ENCODE assay signal across 11 cellular contexts in genomic region chr22:37266581-37267127, GRCh38. TPM values are rescaled to one million over a fixed set of nuclear protein-coding genes. Genes with fewer than 3 reads are reported as not detected.
DNase-seq lines count a peak whose midpoint lies in the region; ATAC-seq and TF ChIP-seq lines count a peak whose summit lies in the region.
"Had no signal": no experiment of that assay in that cellular context is flagged by ENCODE, and none has a peak within 500 bp of the region (broad histone marks: within the 10 kb centered on the region; RNA-seq: fewer than 3 reads in every experiment).

No MANE protein-coding gene starts in this region.

- H3K9ac ChIP-seq in Loucy (ENCODE audit: low read depth, low read length, poor library complexity, severe bottlenecking): peak overlapping the region; percentile 43

- peaks cover 0 to 11% (median under 1%) of the 10 kb centered on the region in 8 donors for H3K9me3 Mint-ChIP-seq in CD4-positive, alpha-beta memory T cell

- H2AFZ ChIP-seq in Loucy (ENCODE audit: low read length) (peak overlapping the region; percentile 57), osteoblast (ENCODE audit: low read length) (peak overlapping the region; percentile 97)

- CTCF ChIA-PET in CD4-positive, alpha-beta memory T cell (lab: Charles Lee; ENCODE audit: partially characterized antibody): interaction anchor here (0.9 to 10.9 kb wide), 11 partner anchors 11 to 191 kb away, joined by 3 to 491 read pairs (median 24); partner anchors contain the start of genes CYTH4 and RAC2

- H3F3A ChIP-seq in Loucy (ENCODE audit: low read depth): no peaks in the 10 kb centered on the region

- H3K4me3 Mint-ChIP-seq in CD4-positive, alpha-beta memory T cell: peak overlapping the region; percentile 39 to 93 (median 89)
- H3K4me3 Mint-ChIP-seq: H9 had no signal

- POLR2A ChIA-PET in CD4-positive, alpha-beta memory T cell (lab: Charles Lee; ENCODE audit: partially characterized antibody): interaction anchor here (1.5 to 10.7 kb wide), 5 partner anchors 16 to 47 kb away, joined by 6 to 111 read pairs (median 15); partner anchors contain the start of gene CYTH4

- no peaks in the 10 kb centered on the region for H3K79me2 ChIP-seq in Loucy (ENCODE audit: insufficient read depth, low read length)
- no peaks in the 10 kb centered on the region for H3K79me2 ChIP-seq in osteoblast (ENCODE audit: insufficient read depth, low read length)

- peaks cover 26% of the 10 kb centered on the region for H3K4me1 ChIP-seq in CD4-positive, alpha-beta memory T cell (ENCODE audit: insufficient read depth, low read length)
- H3K4me1 ChIP-seq in Loucy (ENCODE audit: insufficient read depth, low read length, poor library complexity, severe bottlenecking) (peaks cover 41% of the 10 kb centered on the region), osteoblast (ENCODE audit: insufficient read depth, low read length) (peaks cover 7% of the 10 kb centered on the region)

- H3K36me3 ChIP-seq in CD4-positive, alpha-beta memory T cell (ENCODE audit: insufficient read depth, low read length): no peaks in the 10 kb centered on the region
- H3K36me3 ChIP-seq in Loucy (ENCODE audit: insufficient read depth, low read length) (no peaks in the 10 kb centered on the region), osteoblast (ENCODE audit: insufficient read depth, low read length) (no peaks in the 10 kb centered on the region)
- H3K36me3 ChIP-seq: SJSA1 had no signal

- H3K27me3 ChIP-seq in CD4-positive, alpha-beta memory T cell (ENCODE audit: insufficient read depth, low read length): no peaks in the 10 kb centered on the region
- H3K27me3 ChIP-seq in Loucy (ENCODE audit: insufficient read depth, low read length, poor library complexity, severe bottlenecking) (no peaks in the 10 kb centered on the region), osteoblast (ENCODE audit: insufficient read depth, low read length) (peaks cover 6% of the 10 kb centered on the region)
- H3K27me3 ChIP-seq: SJSA1 had no signal

- H3K9me2 ChIP-seq in Loucy (replicated peaks; ENCODE audit: low read depth, low read length): no peaks in the 10 kb centered on the region

- H3K27ac Mint-ChIP-seq in CD4-positive, alpha-beta memory T cell: peak overlapping the region; percentile 83 to 98 (median 95)

- H3K4me3 ChIP-seq in CD4-positive, alpha-beta memory T cell (ENCODE audit: low read length in 2 of 2): peak overlapping the region in 1 of 2 donors; percentile 73
- H3K4me3 ChIP-seq in Loucy (ENCODE audit: low read length, poor library complexity, severe bottlenecking) (peak overlapping the region; percentile 65), coronary artery (peak overlapping the region; percentile 56), osteoblast (ENCODE audit: insufficient read depth, low read length) (peak overlapping the region; percentile 83)

- no peak for ATAC-seq in GM21619 (IDR thresholded peaks at IDR 0.05; ENCODE audit: unreplicated experiment)
- no peak for ATAC-seq in GM19452 (IDR thresholded peaks at IDR 0.05; ENCODE audit: unreplicated experiment)

- H3K9me3 ChIP-seq in CD4-positive, alpha-beta memory T cell (ENCODE audit: control insufficient read depth in 1 of 2, low read length in 2 of 2): peaks cover 0 to 11% of the 10 kb centered on the region in 2 donors
- H3K9me3 ChIP-seq in Loucy (ENCODE audit: insufficient read depth, low read depth, low read length): peaks cover 9% of the 10 kb centered on the region; the same call in 1 of the 2 replicates
- H3K9me3 ChIP-seq in osteoblast (ENCODE audit: low read depth, low read length): peaks cover 10% of the 10 kb centered on the region

- DNase-seq in CD4-positive, alpha-beta memory T cell: no peak
- DNase-seq in coronary artery (ENCODE audit: low spot score) (no peak), osteoblast (ENCODE audit: insufficient read length, low spot score, missing footprints) (peak; percentile 64), NOMO-1 treated with dmso at 0.1 percent for 144 hours (lab: John Stamatoyannopoulos, UW; ENCODE audit: unreplicated experiment) (no peak), NCI-H2029 treated with DMSO at 0.1 percent for 48 hours (lab: John Stamatoyannopoulos, UW) (no peak)

- H3K27me3 Mint-ChIP-seq in CD4-positive, alpha-beta memory T cell: no peaks in the 10 kb centered on the region

- intact Hi-C loops in CD4-positive, alpha-beta memory T cell (cut with micrococcal nuclease): loop anchor here (1.0 to 2.0 kb wide), 6 partner anchors 16 to 300 kb away; partner anchors contain the start of gene CYTH4

- H3K36me3 Mint-ChIP-seq in CD4-positive, alpha-beta memory T cell: peaks cover 0 to 3% of the 10 kb centered on the region in 2 donors
- H3K36me3 Mint-ChIP-seq: brain had no signal

- TF ChIP-seq CTCF in Loucy (conservative IDR thresholded peaks at IDR 0.05; ENCODE audit: low read length) (no peak), coronary artery (IDR thresholded peaks at IDR 0.05) (no peak), osteoblast (IDR thresholded peaks at IDR 0.05; ENCODE audit: extremely low read depth, low read depth, low read length) (no peak)

- peak overlapping the region; percentile 69 for H3K27ac ChIP-seq in CD4-positive, alpha-beta memory T cell (ENCODE audit: low read depth, low read length)
- no peak overlapping the region for H3K27ac ChIP-seq in coronary artery
- H3K27ac ChIP-seq in osteoblast (ENCODE audit: low read depth, low read length): no peak overlapping the region
- H3K27ac ChIP-seq: SJSA1 had no signal

- H3K4me1 Mint-ChIP-seq in CD4-positive, alpha-beta memory T cell: peaks cover 22 to 46% (median 32%) of the 10 kb centered on the region in 4 donors

- H3K4me2 ChIP-seq in Loucy (ENCODE audit: low read depth, low read length, poor library complexity, severe bottlenecking) (peak overlapping the region; percentile 53), osteoblast (ENCODE audit: insufficient read depth, low read length) (peak overlapping the region; percentile 89)

- H4K20me1 ChIP-seq in Loucy (ENCODE audit: insufficient read depth, low read length, poor library complexity, severe bottlenecking) (no peaks in the 10 kb centered on the region), osteoblast (ENCODE audit: insufficient read depth, low read length) (no peaks in the 10 kb centered on the region)

RNA-seq across cellular contexts. Expression of gene CYTH4, which starts 15.7 kb away (rescaled TPM):
- total RNA-seq in CD4-positive, alpha-beta memory T cell: 100 to 1,000 TPM; 169 to 177 TPM
- 10 to 100 TPM; 39.4 to 57.0 TPM for polyA plus RNA-seq in CD4-positive, alpha-beta memory T cell
- total RNA-seq in osteoblast: 0.59 and 0.72 TPM in 2 replicates
- total RNA-seq: H9 had no signal

RNA-seq across cellular contexts. Expression of gene RAC2, which starts 22.6 kb away (rescaled TPM):
- 100 to 1,000 TPM; 304 to 318 TPM for total RNA-seq in CD4-positive, alpha-beta memory T cell
- polyA plus RNA-seq in CD4-positive, alpha-beta memory T cell: 100 to 1,000 TPM; 724 to 917 TPM
- total RNA-seq in osteoblast: 13.6 and 14.5 TPM in 2 replicates

RNA-seq across cellular contexts. Expression of gene SSTR3, which starts 54.4 kb away (rescaled TPM):
- total RNA-seq in CD4-positive, alpha-beta memory T cell: 1 to 10 TPM; 8.2 to 9.3 TPM
- polyA plus RNA-seq in CD4-positive, alpha-beta memory T cell: 1 to 10 TPM in 1 of 2 donors, under 1 TPM in 1; 0.50 to 1.4 TPM
- not detected in 2 replicates for total RNA-seq in osteoblast
- total RNA-seq: SJSA1 had no signal

Comparison
In these comparisons a context has a peak if more than half of its experiments do, and no peak if none do; other contexts are left out.
1. RNA of gene CYTH4, which starts 15.7 kb away (total RNA-seq): 169 to 177 TPM in CD4-positive, alpha-beta memory T cell; 0.59 to 0.72 TPM in osteoblast; every median in the first group is over 10 times any median in the second.
2. RNA of gene RAC2, which starts 22.6 kb away (total RNA-seq): 304 to 318 TPM in CD4-positive, alpha-beta memory T cell; 13.6 to 14.5 TPM in osteoblast; every median in the first group is over 10 times any median in the second.